ENCODE assay signal across 20 cellular contexts in genomic region chr7:140417456-140418155, GRCh38. TPM values are rescaled to one million over a fixed set of nuclear protein-coding genes. Genes with fewer than 3 reads are reported as not detected.
DNase-seq lines count a peak whose midpoint lies in the region; ATAC-seq and TF ChIP-seq lines count a peak whose summit lies in the region.
"Had no signal": no experiment of that assay in that cellular context is flagged by ENCODE, and none has a peak within 500 bp of the region (broad histone marks: within the 10 kb centered on the region; RNA-seq: fewer than 3 reads in every experiment).

No MANE protein-coding gene starts in this region.

- H3K27me3 ChIP-seq in thymus (ENCODE audit: control insufficient read depth, insufficient read depth) = no peaks in the 10 kb centered on the region
- H3K27me3 ChIP-seq: thyroid gland had no signal

- H3K9me3 ChIP-seq in thymus (ENCODE audit: control insufficient read depth) = no peaks in the 10 kb centered on the region
- H3K9me3 ChIP-seq: gastrocnemius medialis, lower lobe of right lung, thyroid gland had no signal

- in situ Hi-C loops in GM13976 (cut with MboI; ENCODE audit: low sequenced_read_pairs, unreplicated experiment) = no loop called here

- CTCF ChIA-PET in T-cell (lab: Charles Lee) = interaction anchor here (0.6 to 0.7 kb wide), 3 partner anchors 27 to 538 kb away, joined by 3 to 7 read pairs (median 5); no protein-coding TSS in a partner anchor

- peak overlapping the region; percentile 64 for H3K27ac ChIP-seq in thymus (ENCODE audit: low read depth)
- H3K27ac ChIP-seq: gastrocnemius medialis, lower lobe of right lung, thyroid gland had no signal

- H3K27ac Mint-ChIP-seq in activated naive CD8-positive, alpha-beta T cell = peak overlapping the region; percentile 67
- no peak overlapping the region for H3K27ac Mint-ChIP-seq in activated naive CD8-positive, alpha-beta T cell treated with anti-CD3 and anti-CD28 coated beads, Interleukin-2, amount 50 U/mL, for 24 hours
- H3K27ac Mint-ChIP-seq in T-cell = peak overlapping the region in 1 of 2 donors; percentile 25
- H3K27ac Mint-ChIP-seq: nephron progenitor cell had no signal

- H3K4me3 ChIP-seq in thymus (ENCODE audit: low read length) = no peak overlapping the region
- H3K4me3 ChIP-seq: gastrocnemius medialis, lower lobe of right lung, thyroid gland had no signal

- DNase-seq in activated naive CD8-positive, alpha-beta T cell treated with anti-CD3 and anti-CD28 coated beads, Interleukin-2, amount 50 U/mL, for 24 hours = no peak
- peak; percentile 93 for DNase-seq in NCI-H1105 treated with DMSO at 0.1 percent for 48 hours (lab: John Stamatoyannopoulos, UW)
- peak in 1 of 34 experiments; percentile 2 for DNase-seq in T-cell
- DNase-seq in COR-L47 (lab: John Stamatoyannopoulos, UW) = no peak
- DNase-seq in 8988T = no peak
- DNase-seq in GM13976 (ENCODE audit: low spot score) = no peak
- DNase-seq: gastrocnemius medialis, GF-D8, lower lobe of right lung, NCI-H526 treated with DMSO at 0.1 percent for 48 hours, nephron progenitor cell, retina, thyroid gland had no signal

- H3K4me3 Mint-ChIP-seq in activated naive CD8-positive, alpha-beta T cell = no peak overlapping the region
- H3K4me3 Mint-ChIP-seq in activated naive CD8-positive, alpha-beta T cell treated with anti-CD3 and anti-CD28 coated beads, Interleukin-2, amount 50 U/mL, for 24 hours = no peak overlapping the region
- no peak overlapping the region for H3K4me3 Mint-ChIP-seq in T-cell
- H3K4me3 Mint-ChIP-seq: CD14-positive monocyte; central memory CD8-positive, alpha-beta T cell; nephron progenitor cell had no signal

- POLR2A ChIA-PET in T-cell (lab: Charles Lee) = interaction anchor here (0.6 to 0.7 kb wide), 4 partner anchors 22 to 1095 kb away, joined by 3 to 7 read pairs (median 4); no protein-coding TSS in a partner anchor

- no peak for TF ChIP-seq CTCF in GM13976 (IDR thresholded peaks at IDR 0.05; ENCODE audit: borderline replicate concordance, control extremely low read depth, extremely low read depth, insufficient read depth, missing control alignments)

- H3K9me3 Mint-ChIP-seq in activated naive CD8-positive, alpha-beta T cell (ENCODE audit: low read depth) = no peaks in the 10 kb centered on the region
- H3K9me3 Mint-ChIP-seq in activated naive CD8-positive, alpha-beta T cell treated with anti-CD3 and anti-CD28 coated beads, Interleukin-2, amount 50 U/mL, for 24 hours = no peaks in the 10 kb centered on the region
- no peaks in the 10 kb centered on the region for H3K9me3 Mint-ChIP-seq in T-cell
- H3K9me3 Mint-ChIP-seq: central memory CD8-positive, alpha-beta T cell had no signal

- peaks cover 9% of the 10 kb centered on the region for H3K4me1 Mint-ChIP-seq in activated naive CD8-positive, alpha-beta T cell (ENCODE audit: low read depth)
- H3K4me1 Mint-ChIP-seq in activated naive CD8-positive, alpha-beta T cell treated with anti-CD3 and anti-CD28 coated beads, Interleukin-2, amount 50 U/mL, for 24 hours = peaks cover 3% of the 10 kb centered on the region
- peaks cover 0 to 9% (median 7%) of the 10 kb centered on the region in 3 donors for H3K4me1 Mint-ChIP-seq in T-cell
- H3K4me1 Mint-ChIP-seq: CD14-positive monocyte; central memory CD8-positive, alpha-beta T cell had no signal

- H3K36me3 Mint-ChIP-seq in activated naive CD8-positive, alpha-beta T cell = peaks cover 13% of the 10 kb centered on the region
- H3K36me3 Mint-ChIP-seq in activated naive CD8-positive, alpha-beta T cell treated with anti-CD3 and anti-CD28 coated beads, Interleukin-2, amount 50 U/mL, for 24 hours (ENCODE audit: low read depth) = peaks cover 2% of the 10 kb centered on the region
- peaks cover 24% of the 10 kb centered on the region for H3K36me3 Mint-ChIP-seq in T-cell
- H3K36me3 Mint-ChIP-seq: CD14-positive monocyte had no signal

- ATAC-seq in activated naive CD8-positive, alpha-beta T cell treated with anti-CD3 and anti-CD28 coated beads, Interleukin-2, amount 50 U/mL, for 24 hours = no peak
- peak; percentile 45 to 69 (median 58) for ATAC-seq in T-cell (replicated peaks in 1 of 4)
- ATAC-seq: gastrocnemius medialis, lower lobe of right lung, Right ventricle myocardium inferior had no signal

- H3K4me1 ChIP-seq in thymus (ENCODE audit: control insufficient read depth, insufficient read depth, low read length) = peaks cover 4% of the 10 kb centered on the region
- H3K4me1 ChIP-seq: gastrocnemius medialis, lower lobe of right lung, thyroid gland had no signal

- H3K27me3 Mint-ChIP-seq in activated naive CD8-positive, alpha-beta T cell = no peaks in the 10 kb centered on the region
- no peaks in the 10 kb centered on the region for H3K27me3 Mint-ChIP-seq in activated naive CD8-positive, alpha-beta T cell treated with anti-CD3 and anti-CD28 coated beads, Interleukin-2, amount 50 U/mL, for 24 hours
- no peaks in the 10 kb centered on the region for H3K27me3 Mint-ChIP-seq in T-cell
- H3K27me3 Mint-ChIP-seq: central memory CD8-positive, alpha-beta T cell had no signal

- whole genome bisulfite sequencing in thymus = 45% methylated on average over 8 of the region's 8 CpGs

- no peaks in the 10 kb centered on the region for H3K36me3 ChIP-seq in thymus (ENCODE audit: control insufficient read depth, insufficient read depth)
- H3K36me3 ChIP-seq: gastrocnemius medialis, lower lobe of right lung, thyroid gland had no signal

RNA-seq across cellular contexts. Expression of gene RAB19, which starts 13.7 kb away (rescaled TPM):
- 1 to 10 TPM; 4.3 to 8.9 (median 5.6) TPM for total RNA-seq in T-cell
- 0.50 TPM for polyA plus RNA-seq in thymus
- total RNA-seq: gastrocnemius medialis, HT1080, MCF 10A, Right ventricle myocardium inferior had no signal
- polyA plus RNA-seq: CD14-positive monocyte had no signal

RNA-seq across cellular contexts. Expression of gene SLC37A3, which starts 19.3 kb away (rescaled TPM):
- 10 to 100 TPM; 23.2 to 50.5 (median 38.1) TPM for total RNA-seq in T-cell
- polyA plus RNA-seq in thymus = 36.5 TPM
